Comparison of ENCODE assay signal across 8 cellular contexts in the genomic region with DNA sequence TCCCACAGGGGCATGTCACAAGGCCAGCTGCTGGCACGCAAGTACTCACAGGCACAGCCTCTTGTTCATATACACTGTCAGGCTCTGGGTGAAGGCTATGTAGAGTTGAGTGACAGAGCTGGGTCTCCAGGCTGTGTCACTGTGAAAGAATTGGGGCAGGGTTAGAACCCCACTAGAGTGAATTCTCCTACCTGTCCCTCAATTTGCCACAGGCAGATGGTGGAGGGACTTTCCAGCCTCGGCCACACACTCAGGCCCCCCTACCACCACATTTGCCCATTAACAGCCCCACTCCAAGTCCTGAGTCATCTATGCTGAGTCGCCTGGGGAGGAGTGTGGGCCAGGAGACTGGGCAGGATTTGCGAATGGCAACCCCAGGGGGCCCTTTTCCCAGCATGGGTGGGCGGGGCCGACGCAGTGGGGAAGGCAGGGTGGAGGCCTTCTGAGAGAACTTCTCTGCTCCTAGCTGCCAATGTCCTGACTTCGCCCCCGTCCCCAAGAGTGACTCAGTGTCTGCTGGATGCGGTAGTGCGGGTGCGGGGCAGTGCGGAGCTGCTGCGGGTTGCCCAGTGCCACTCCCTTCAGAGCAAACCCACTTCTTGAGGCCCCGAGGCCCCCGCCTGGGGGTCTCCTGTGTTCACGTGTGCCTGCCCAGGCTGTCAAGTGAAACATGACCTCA.
DNase-seq lines count a peak whose midpoint lies in the region; ATAC-seq and TF ChIP-seq lines count a peak whose summit lies in the region.

No MANE protein-coding gene starts in this region.

- no peaks in the 10 kb centered on the region for H3K36me3 ChIP-seq in brain microvascular endothelial cell (replicated peaks)

- no peak for TF ChIP-seq RAD21 in Ishikawa (IDR thresholded peaks at IDR 0.05; ENCODE audit: low read depth)

- H3K27me3 ChIP-seq in brain microvascular endothelial cell (replicated peaks) = no peaks in the 10 kb centered on the region

- TF ChIP-seq EP300 in Ishikawa (IDR thresholded peaks at IDR 0.05; ENCODE audit: borderline replicate concordance) = peak; percentile 88

- no peak for ATAC-seq in HG02588 (IDR thresholded peaks at IDR 0.05; ENCODE audit: unreplicated experiment)

- in situ Hi-C loops in brain microvascular endothelial cell (cut with HindIII; ENCODE audit: low pct_ligation_motif_present, low sequenced_read_pairs) = no loop called here

- DNase-seq in NCI-H2196 (lab: John Stamatoyannopoulos, UW; ENCODE audit: unreplicated experiment) (peak; percentile 25), NCI-H2196 treated with DMSO at 0.1 percent for 48 hours (lab: John Stamatoyannopoulos, UW; ENCODE audit: unreplicated experiment) (no peak), brain microvascular endothelial cell (peak; percentile 75), medulla oblongata (ENCODE audit: extremely low spot score) (peak; percentile 72), NCI-H2029 (lab: John Stamatoyannopoulos, UW) (no peak)
- no peak for DNase-seq in effector CD4-positive, alpha-beta T cell

- TF ChIP-seq CTCF in brain microvascular endothelial cell (IDR thresholded peaks at IDR 0.05; ENCODE audit: low read depth, low read length, missing control alignments) = no peak

- no peak overlapping the region for H3K4me3 ChIP-seq in brain microvascular endothelial cell (ENCODE audit: low read depth, low read length)

- H3K27ac ChIP-seq in brain microvascular endothelial cell = peak overlapping the region; percentile 38

TF ChIP-seq in Ishikawa, 13 proteins besides CTCF, POLR2A, EP300 and RAD21:
- peak; percentile 96 for TF ChIP-seq ZBTB7A (IDR thresholded peaks at IDR 0.05; ENCODE audit: low read depth)
- TF ChIP-seq FOXM1 (IDR thresholded peaks at IDR 0.05; ENCODE audit: borderline replicate concordance, low read depth) = peak; percentile 76
- TF ChIP-seq TCF12 (IDR thresholded peaks at IDR 0.05; ENCODE audit: low read depth) = peak; percentile 94
- TF ChIP-seq EGR1 (IDR thresholded peaks at IDR 0.05) = 0 out of 2 replicates have a peak, but pooled peaks have one; percentile 12
- TF ChIP-seq, protein P1, sequence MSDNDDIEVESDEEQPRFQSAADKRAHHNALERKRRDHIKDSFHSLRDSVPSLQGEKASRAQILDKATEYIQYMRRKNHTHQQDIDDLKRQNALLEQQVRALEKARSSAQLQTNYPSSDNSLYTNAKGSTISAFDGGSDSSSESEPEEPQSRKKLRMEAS (IDR thresholded peaks at IDR 0.05) = peak; percentile 9; the same call in 1 of the 2 replicates
- TF ChIP-seq CREB1 (IDR thresholded peaks at IDR 0.05; ENCODE audit: low read depth) = no peak
- TF ChIP-seq, protein P2, sequence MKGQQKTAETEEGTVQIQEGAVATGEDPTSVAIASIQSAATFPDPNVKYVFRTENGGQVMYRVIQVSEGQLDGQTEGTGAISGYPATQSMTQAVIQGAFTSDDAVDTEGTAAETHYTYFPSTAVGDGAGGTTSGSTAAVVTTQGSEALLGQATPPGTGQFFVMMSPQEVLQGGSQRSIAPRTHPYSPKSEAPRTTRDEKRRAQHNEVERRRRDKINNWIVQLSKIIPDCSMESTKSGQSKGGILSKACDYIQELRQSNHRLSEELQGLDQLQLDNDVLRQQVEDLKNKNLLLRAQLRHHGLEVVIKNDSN (IDR thresholded peaks at IDR 0.05) = no peak
- TF ChIP-seq TEAD4 (IDR thresholded peaks at IDR 0.05) = peak; percentile 25
- TF ChIP-seq NFIC (IDR thresholded peaks at IDR 0.05) = peak; percentile 59
- TF ChIP-seq YY1 (IDR thresholded peaks at IDR 0.05; ENCODE audit: low read depth) = no peak

Comparison
In these comparisons a context has a peak if more than half of its experiments do, and no peak if none do; other contexts are left out.
1. DNase-seq: peak in NCI-H2196 (single experiment), brain microvascular endothelial cell (single experiment) and medulla oblongata (single experiment); none in NCI-H2196 treated with DMSO at 0.1 percent for 48 hours (single experiment), NCI-H2029 (single experiment) and effector CD4-positive, alpha-beta T cell (single experiment).